In genomic region chr12:114479831-114480230, GRCh38 we compare ENCODE assay signal across 10 cellular contexts.
DNase-seq lines count a peak whose midpoint lies in the region; ATAC-seq lines count a peak whose summit lies in the region.
"Had no signal": no experiment of that assay in that cellular context is flagged by ENCODE, and none has a peak within 500 bp of the region (broad histone marks: within the 10 kb centered on the region; RNA-seq: fewer than 3 reads in every experiment).

No MANE protein-coding gene starts in this region.

- peak overlapping the region in 5 of 7 experiments; percentile 6 to 27 (median 22) for H3K4me3 ChIP-seq in skin epidermis

- H3K9me3 Mint-ChIP-seq in activated naive CD8-positive, alpha-beta T cell (ENCODE audit: low read depth) = peaks cover 6% of the 10 kb centered on the region

- H3K36me3 Mint-ChIP-seq in activated naive CD8-positive, alpha-beta T cell = no peaks in the 10 kb centered on the region

- no peak overlapping the region for H3K27ac Mint-ChIP-seq in activated naive CD8-positive, alpha-beta T cell

- no peak for ATAC-seq in HG03139 (IDR thresholded peaks at IDR 0.05; ENCODE audit: unreplicated experiment)

- peaks cover 50% of the 10 kb centered on the region for H3K27me3 Mint-ChIP-seq in activated naive CD8-positive, alpha-beta T cell

- peak; percentile 69 for DNase-seq in NCI-H510A treated with DMSO at 0.1 percent for 48 hours (lab: John Stamatoyannopoulos, UW)
- DNase-seq in NCI-H510A (lab: John Stamatoyannopoulos, UW) = no peak
- peak; percentile 28 for DNase-seq in iPS DF 4.7 (ENCODE audit: extremely low read depth, low spot score)
- no peak for DNase-seq in NCI-H1105 (lab: John Stamatoyannopoulos, UW)
- DNase-seq in NCI-H69 (lab: John Stamatoyannopoulos, UW) = no peak
- DNase-seq: activated naive CD4-positive, alpha-beta T cell; T-helper 9 cell had no signal

- peak overlapping the region in 1 of 21 experiments; percentile 1 for H3K27ac ChIP-seq in skin epidermis

- peaks cover 18% of the 10 kb centered on the region for H3K4me1 Mint-ChIP-seq in activated naive CD8-positive, alpha-beta T cell (ENCODE audit: low read depth)

- peak overlapping the region; percentile 77 for H3K4me3 Mint-ChIP-seq in activated naive CD8-positive, alpha-beta T cell

Comparison
In these comparisons a context has a peak if more than half of its experiments do, and no peak if none do; other contexts are left out.
1. DNase-seq: peak in NCI-H510A treated with DMSO at 0.1 percent for 48 hours (single experiment) and iPS DF 4.7 (single experiment); none in NCI-H510A (single experiment), NCI-H1105 (single experiment) and NCI-H69 (single experiment).